In genomic region chr2:120771556-120772208, GRCh38 we compare ENCODE assay signal across 11 cellular contexts. TPM values are rescaled to one million over a fixed set of nuclear protein-coding genes. Genes with fewer than 3 reads are reported as not detected.
DNase-seq lines count a peak whose midpoint lies in the region; ATAC-seq, FAIRE-seq and TF ChIP-seq lines count a peak whose summit lies in the region.
"Had no signal": no experiment of that assay in that cellular context is flagged by ENCODE, and none has a peak within 500 bp of the region (broad histone marks: within the 10 kb centered on the region; RNA-seq: fewer than 3 reads in every experiment).

No MANE protein-coding gene starts in this region.

- H3K36me3 ChIP-seq in H1 (ENCODE audit: control insufficient read depth in 2 of 4, insufficient read depth in 4 of 4, low read length in 3 of 4) (no peaks in the 10 kb centered on the region), mesendoderm (ENCODE audit: control insufficient read depth, insufficient read depth, low read length) (no peaks in the 10 kb centered on the region)

- H3K9ac ChIP-seq in H1 (replicated peaks in 1 of 4; ENCODE audit: extremely low read depth in 1 of 4, low read depth in 3 of 4, low read length in 3 of 4) (peak overlapping the region in 1 of 4 experiments; percentile 34; a peak in 2 of 7 replicates), mesendoderm (ENCODE audit: low read length) (no peak overlapping the region)

- H2BK120ac ChIP-seq in H1 (replicated peaks; ENCODE audit: low read depth, low read length): no peak overlapping the region
- H2BK120ac ChIP-seq in mesendoderm (ENCODE audit: low read depth, low read length): no peak overlapping the region

- H3K27me3 ChIP-seq in H1 (replicated peaks in 1 of 4; ENCODE audit: control insufficient read depth in 3 of 4, extremely low read depth in 1 of 4, insufficient read depth in 3 of 4, low read length in 3 of 4) (no peaks in the 10 kb centered on the region), mesendoderm (ENCODE audit: insufficient read depth, low read length, poor library complexity) (no peaks in the 10 kb centered on the region)

- no peak overlapping the region for H3K14ac ChIP-seq in H1 (ENCODE audit: insufficient read length)

- peaks cover 20 to 58% (median 29%) of the 10 kb centered on the region in 4 experiments for H3K4me1 ChIP-seq in H1 (replicated peaks in 1 of 4; ENCODE audit: control insufficient read depth in 3 of 4, insufficient read depth in 4 of 4, low read length in 3 of 4)
- H3K4me1 ChIP-seq in mesendoderm (ENCODE audit: control insufficient read depth, low read depth, low read length): peaks cover 9% of the 10 kb centered on the region

- H3K4me3 ChIP-seq in H1 (ENCODE audit: extremely low read depth in 1 of 4, insufficient read depth in 2 of 4, low read depth in 3 of 4, low read length in 4 of 4): no peak overlapping the region
- no peak overlapping the region for H3K4me3 ChIP-seq in mesendoderm (ENCODE audit: low read length)

- H3K79me1 ChIP-seq in H1 (ENCODE audit: low read depth, low read length): peaks cover 42% of the 10 kb centered on the region
- peaks cover 58% of the 10 kb centered on the region for H3K79me1 ChIP-seq in mesendoderm (ENCODE audit: low read length)

- 90% methylated on average over 7 of the region's 7 CpGs; no CpG with 5 or more reads in 1 of the 2 experiments for WGBS in H1 (ENCODE audit: extremely low coverage in 1 of 2, insufficient coverage in 1 of 2, insufficient read length in 1 of 2, insufficient replicate concordance in 2 of 2, low coverage in 1 of 2, low lambda C conversion rate in 2 of 2, missing lambda C conversion rate in 1 of 2), 2 experiments
- WGBS in mesendoderm (ENCODE audit: extremely low coverage, insufficient coverage, low lambda C conversion rate): no CpG with 5 or more reads among the region's 7 CpGs

- 0 out of 2 replicates have a peak overlapping the region, but pooled peaks have one; percentile 42 for H2BK12ac ChIP-seq in H1 (ENCODE audit: low read depth, low read length)

- TF ChIP-seq EP300 in H1 (IDR thresholded peaks at IDR 0.05; ENCODE audit: borderline replicate concordance in 1 of 2, low read depth in 2 of 2, low read length in 2 of 2): no peak

- H3K23ac ChIP-seq in H1 (ENCODE audit: insufficient read length) (no peak overlapping the region), mesendoderm (ENCODE audit: low read length) (no peak overlapping the region)

- FAIRE-seq in HTR-8/SVneo (lab: Jason Lieb, UNC) (peak; percentile 91), H1 (lab: Jason Lieb, UNC) (no peak)
- FAIRE-seq: colon had no signal

- CTCF ChIA-PET in H1 (lab: Charles Lee; ENCODE audit: partially characterized antibody): interaction anchor here (0.6 to 4.6 kb wide), 4 partner anchors 9 to 325 kb away, joined by 3 to 21 read pairs (median 6); no protein-coding TSS in a partner anchor

- 0 out of 2 replicates have a peak overlapping the region, but pooled peaks have one; percentile 17 for H2BK20ac ChIP-seq in H1 (ENCODE audit: low read length)

- H2BK15ac ChIP-seq in H1 (ENCODE audit: low read length): peak overlapping the region; percentile 31; the same call in 1 of the 2 replicates
- no peak overlapping the region for H2BK15ac ChIP-seq in mesendoderm (replicated peaks; ENCODE audit: low read depth)

- H3K4ac ChIP-seq in H1 (replicated peaks; ENCODE audit: insufficient read length, low read depth, low read length) (no peak overlapping the region), mesendoderm (ENCODE audit: low read depth, low read length) (no peak overlapping the region)

- no peak overlapping the region for H3K56ac ChIP-seq in H1 (replicated peaks; ENCODE audit: insufficient read length, low read depth, low read length)
- no peak overlapping the region for H3K56ac ChIP-seq in mesendoderm (ENCODE audit: low read length)

- no peak for TF ChIP-seq CTCF in H1 (IDR thresholded peaks at IDR 0.05; ENCODE audit: control extremely low read depth in 1 of 3, insufficient read depth in 1 of 3, low read depth in 1 of 3, low read length in 3 of 3)

- no peak overlapping the region for H2AFZ ChIP-seq in H1 (ENCODE audit: low read length)

- H3K27ac ChIP-seq in H1 (ENCODE audit: low read depth, low read length) (no peak overlapping the region), mesendoderm (ENCODE audit: low read depth, low read length) (no peak overlapping the region)

- no peak for TF ChIP-seq POLR2A in H1 (IDR thresholded peaks at IDR 0.05; ENCODE audit: control extremely low read depth in 1 of 2, low read depth in 2 of 2, low read length in 2 of 2)

- H3K4me2 ChIP-seq in H1 (ENCODE audit: insufficient read depth in 1 of 2, low read depth in 2 of 2, low read length in 2 of 2) (peak overlapping the region in 1 of 2 experiments; percentile 20; a peak in 1 of 4 replicates), mesendoderm (ENCODE audit: low read length) (no peak overlapping the region)

- no peak for ATAC-seq in HG02678 (IDR thresholded peaks at IDR 0.05; ENCODE audit: unreplicated experiment)
- no peak for ATAC-seq in GM21786 (IDR thresholded peaks at IDR 0.05; ENCODE audit: unreplicated experiment)
- ATAC-seq in HG03354 (IDR thresholded peaks at IDR 0.05; ENCODE audit: poor library complexity, severe bottlenecking, unreplicated experiment): no peak

- no peak overlapping the region for H4K8ac ChIP-seq in H1 (ENCODE audit: extremely low read depth, insufficient read depth, low read length)
- no peak overlapping the region for H4K8ac ChIP-seq in mesendoderm (ENCODE audit: low read depth, low read length)

- POLR2A ChIA-PET in H1 (lab: Charles Lee; ENCODE audit: partially characterized antibody): interaction anchor here (1.6 to 2.4 kb wide), 3 partner anchors 9 to 304 kb away, joined by 3 to 9 read pairs (median 8); no protein-coding TSS in a partner anchor

- DNase-seq in A172 (ENCODE audit: low spot score) (peak; percentile 95), HTR-8/SVneo (ENCODE audit: insufficient read length, low spot score) (peak; percentile 84), H1 (ENCODE audit: low read depth in 1 of 2, low spot score in 2 of 2) (no peak), mesendoderm (peak; percentile 54), NCI-H146 treated with DMSO at 0.1 percent for 48 hours (lab: John Stamatoyannopoulos, UW; ENCODE audit: unreplicated experiment) (no peak)
- DNase-seq: activated CD4-positive, CD25-positive, alpha-beta regulatory T cell treated with anti-CD3 and anti-CD28 coated beads, Interleukin-2, amount 50 U/mL, for 72 hours; NCI-H524 treated with DMSO at 0.1 percent for 48 hours had no signal

- H2BK5ac ChIP-seq in H1 (ENCODE audit: low read depth, low read length) (peak overlapping the region; percentile 45), mesendoderm (ENCODE audit: low read length) (no peak overlapping the region)

- peak overlapping the region; percentile 29 for H3K18ac ChIP-seq in H1 (ENCODE audit: extremely low read depth, low read length)
- no peak overlapping the region for H3K18ac ChIP-seq in mesendoderm (ENCODE audit: low read length)

- peaks cover 35 to 63% of the 10 kb centered on the region in 2 experiments for H4K20me1 ChIP-seq in H1 (replicated peaks in 1 of 2; ENCODE audit: control insufficient read depth in 1 of 2, insufficient read depth in 2 of 2, low read length in 2 of 2)

- TF ChIP-seq RAD21 in H1 (IDR thresholded peaks at IDR 0.05 in 1 of 2, conservative IDR thresholded peaks at IDR 0.05 in 1 of 2; ENCODE audit: low read depth in 2 of 2, low read length in 2 of 2): no peak

- H3K23me2 ChIP-seq in H1 (ENCODE audit: low read depth, low read length): no peaks in the 10 kb centered on the region

- H2AK5ac ChIP-seq in H1 (ENCODE audit: low read depth, low read length): no peak overlapping the region
- H2AK5ac ChIP-seq in mesendoderm (ENCODE audit: low read length): no peak overlapping the region

- H3K9me3 ChIP-seq in H1 (ENCODE audit: insufficient read depth in 2 of 2, low read depth in 1 of 2, low read length in 1 of 2): no peaks in the 10 kb centered on the region

- H3K79me2 ChIP-seq in H1 (ENCODE audit: control insufficient read depth in 1 of 2, insufficient read depth in 2 of 2, low read length in 2 of 2) (peaks cover 9 to 99% of the 10 kb centered on the region in 2 experiments), mesendoderm (ENCODE audit: control insufficient read depth, insufficient read depth, low read length) (peaks cover 73% of the 10 kb centered on the region)

- no peak overlapping the region for H4K91ac ChIP-seq in H1 (replicated peaks; ENCODE audit: insufficient read length, low read length)

- H4K5ac ChIP-seq in H1 (ENCODE audit: insufficient read length, low read depth, low read length): no peak overlapping the region
- H4K5ac ChIP-seq in mesendoderm (ENCODE audit: low read length): no peak overlapping the region

TF ChIP-seq in H1, 55 proteins besides CTCF, POLR2A, EP300 and RAD21:
- TF ChIP-seq BCL11A (IDR thresholded peaks at IDR 0.05; ENCODE audit: low read depth in 2 of 2, low read length in 2 of 2): no peak
- no peak for TF ChIP-seq TCF12 (IDR thresholded peaks at IDR 0.05; ENCODE audit: low read depth, low read length)
- TF ChIP-seq CREB1 (IDR thresholded peaks at IDR 0.05): no peak
- TF ChIP-seq SP1 (IDR thresholded peaks at IDR 0.05; ENCODE audit: low read depth, low read length): no peak
- no peak for TF ChIP-seq TEAD4 (IDR thresholded peaks at IDR 0.05; ENCODE audit: low read depth, low read length)
- TF ChIP-seq SRF (IDR thresholded peaks at IDR 0.05; ENCODE audit: low read depth, low read length): 0 out of 2 replicates have a peak, but pooled peaks have one; percentile 21
- TF ChIP-seq SIRT6 (IDR thresholded peaks at IDR 0.05; ENCODE audit: low read length): no peak

RNA-seq across cellular contexts. Expression of gene GLI2, which starts 36.0 kb away (rescaled TPM):
- 4.6 and 4.7 TPM in 2 replicates for total RNA-seq in A172 (2014; rRNA removed; shearing (Covaris generic))
- 46.9 and 49.8 TPM in 2 replicates for total RNA-seq in H1 (2021; fragmentation: NEBNext Ultra II Directional; extraction: Animal tissue kit (Norgen Biotek cat#: 25700))
- 18.4 and 28.8 TPM in 2 replicates for polyA plus RNA-seq in H1 (2011; rRNA removed)
- polyA plus RNA-seq in H1 (2011; cell fraction: cytosol; rRNA removed): 12.7 TPM
- polyA plus RNA-seq in H1 (2011; cell fraction: nucleus; rRNA removed): 59.5 TPM
- polyA plus RNA-seq in H1 (2012, experiment 1 of 2): 17.6 to 27.8 TPM (median 24.7 TPM) in 4 replicates
- polyA plus RNA-seq in H1 (2012, experiment 2 of 2): 9.7 TPM
- 17.1 TPM for polyA plus RNA-seq in H1 (2013, experiment 1 of 2)
- 16.9 TPM for polyA plus RNA-seq in H1 (2013, experiment 2 of 2)
- 17.2 and 19.9 TPM in 2 replicates for polyA minus RNA-seq in H1 (2011; rRNA and poly(A)+ RNA removed)
- polyA minus RNA-seq in H1 (2011; cell fraction: cytosol; rRNA and poly(A)+ RNA removed): 23.0 TPM
- 42.4 TPM for polyA minus RNA-seq in H1 (2011; cell fraction: nucleus; rRNA and poly(A)+ RNA removed)
- 23.2 TPM for polyA plus RNA-seq in mesendoderm (2013, experiment 1 of 2)
- 23.4 TPM for polyA plus RNA-seq in mesendoderm (2013, experiment 2 of 2)

Comparison
In these comparisons a context has a peak if more than half of its experiments do, and no peak if none do; other contexts are left out.
1. DNase-seq: peak in A172 (single experiment), HTR-8/SVneo (single experiment) and mesendoderm (single experiment); none in H1 (0 of 2) and NCI-H146 treated with DMSO at 0.1 percent for 48 hours (single experiment).